Comparison of ENCODE assay signal across 3 cellular contexts in the genomic region with DNA sequence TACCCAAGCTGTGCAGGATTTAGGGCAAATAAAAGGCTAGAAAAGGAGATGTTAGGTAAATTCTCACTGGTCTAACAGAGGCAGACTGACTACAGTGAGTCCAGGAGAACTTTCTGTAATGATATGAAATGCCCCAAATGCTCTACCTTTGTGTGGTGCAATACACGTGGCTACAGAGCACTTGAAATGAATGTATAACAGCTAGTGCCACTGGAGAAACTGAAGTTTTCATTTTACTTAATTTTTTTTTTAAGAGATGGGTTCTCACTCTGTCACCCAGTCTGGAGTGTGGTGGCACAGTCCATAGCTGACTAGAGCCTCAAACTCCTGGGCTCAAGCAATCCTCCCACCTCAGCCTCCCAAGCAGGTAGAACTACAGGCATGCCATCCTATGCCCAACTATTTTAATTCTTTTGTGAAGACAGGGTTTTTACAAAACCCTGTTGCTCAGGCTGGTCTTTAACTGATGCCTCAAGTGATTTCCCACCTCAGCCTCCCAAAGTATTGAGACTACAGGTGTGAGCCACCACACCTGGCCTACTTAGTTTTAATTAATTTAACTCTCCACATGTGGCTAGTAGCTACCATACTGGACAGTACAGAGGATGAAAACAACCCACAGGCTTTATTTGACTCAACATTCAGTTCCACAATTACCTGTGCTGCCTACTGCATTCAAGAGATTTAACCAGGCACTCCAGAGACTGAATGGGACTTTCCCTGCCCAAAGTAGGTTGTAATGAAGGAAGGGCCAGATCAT.
TF ChIP-seq lines count a peak whose summit lies in the region.

No MANE protein-coding gene starts in this region.

TF ChIP-seq in SK-N-SH, 30 proteins besides CTCF, POLR2A, EP300 and RAD21 (continues in another document):
- TF ChIP-seq FOXJ3 (CRISPR knock-in tag; IDR thresholded peaks at IDR 0.05) (no peak), RFX5 (IDR thresholded peaks at IDR 0.05; ENCODE audit: low read length) (no peak), YY1 (IDR thresholded peaks at IDR 0.05; ENCODE audit: low read depth) (no peak), RXRA (IDR thresholded peaks at IDR 0.05; ENCODE audit: borderline replicate concordance, low read depth) (no peak), ELF1 (IDR thresholded peaks at IDR 0.05) (no peak), SIN3A (IDR thresholded peaks at IDR 0.05; ENCODE audit: borderline replicate concordance, low read depth, low read length) (no peak), GABPA (IDR thresholded peaks at IDR 0.05; ENCODE audit: low read depth) (no peak), TEAD4 (IDR thresholded peaks at IDR 0.05; ENCODE audit: borderline replicate concordance, insufficient read depth) (no peak), MEF2A (IDR thresholded peaks at IDR 0.05; ENCODE audit: borderline replicate concordance, low read depth) (no peak), EZH2phosphoT487 (IDR thresholded peaks at IDR 0.05; ENCODE audit: borderline replicate concordance, low read depth) (no peak)
- TF ChIP-seq, protein P1, sequence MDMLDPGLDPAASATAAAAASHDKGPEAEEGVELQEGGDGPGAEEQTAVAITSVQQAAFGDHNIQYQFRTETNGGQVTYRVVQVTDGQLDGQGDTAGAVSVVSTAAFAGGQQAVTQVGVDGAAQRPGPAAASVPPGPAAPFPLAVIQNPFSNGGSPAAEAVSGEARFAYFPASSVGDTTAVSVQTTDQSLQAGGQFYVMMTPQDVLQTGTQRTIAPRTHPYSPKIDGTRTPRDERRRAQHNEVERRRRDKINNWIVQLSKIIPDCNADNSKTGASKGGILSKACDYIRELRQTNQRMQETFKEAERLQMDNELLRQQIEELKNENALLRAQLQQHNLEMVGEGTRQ (IDR thresholded peaks at IDR 0.05; ENCODE audit: borderline replicate concordance, low read depth, low read length) = no peak
- TF ChIP-seq, protein P2, sequence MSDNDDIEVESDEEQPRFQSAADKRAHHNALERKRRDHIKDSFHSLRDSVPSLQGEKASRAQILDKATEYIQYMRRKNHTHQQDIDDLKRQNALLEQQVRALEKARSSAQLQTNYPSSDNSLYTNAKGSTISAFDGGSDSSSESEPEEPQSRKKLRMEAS (IDR thresholded peaks at IDR 0.05; ENCODE audit: low read depth) = no peak
- TF ChIP-seq, protein P3, sequence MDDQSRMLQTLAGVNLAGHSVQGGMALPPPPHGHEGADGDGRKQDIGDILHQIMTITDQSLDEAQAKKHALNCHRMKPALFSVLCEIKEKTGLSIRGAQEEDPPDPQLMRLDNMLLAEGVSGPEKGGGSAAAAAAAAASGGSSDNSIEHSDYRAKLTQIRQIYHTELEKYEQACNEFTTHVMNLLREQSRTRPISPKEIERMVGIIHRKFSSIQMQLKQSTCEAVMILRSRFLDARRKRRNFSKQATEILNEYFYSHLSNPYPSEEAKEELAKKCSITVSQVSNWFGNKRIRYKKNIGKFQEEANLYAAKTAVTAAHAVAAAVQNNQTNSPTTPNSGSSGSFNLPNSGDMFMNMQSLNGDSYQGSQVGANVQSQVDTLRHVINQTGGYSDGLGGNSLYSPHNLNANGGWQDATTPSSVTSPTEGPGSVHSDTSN (IDR thresholded peaks at IDR 0.05) = no peak
- TF ChIP-seq, protein P4, sequence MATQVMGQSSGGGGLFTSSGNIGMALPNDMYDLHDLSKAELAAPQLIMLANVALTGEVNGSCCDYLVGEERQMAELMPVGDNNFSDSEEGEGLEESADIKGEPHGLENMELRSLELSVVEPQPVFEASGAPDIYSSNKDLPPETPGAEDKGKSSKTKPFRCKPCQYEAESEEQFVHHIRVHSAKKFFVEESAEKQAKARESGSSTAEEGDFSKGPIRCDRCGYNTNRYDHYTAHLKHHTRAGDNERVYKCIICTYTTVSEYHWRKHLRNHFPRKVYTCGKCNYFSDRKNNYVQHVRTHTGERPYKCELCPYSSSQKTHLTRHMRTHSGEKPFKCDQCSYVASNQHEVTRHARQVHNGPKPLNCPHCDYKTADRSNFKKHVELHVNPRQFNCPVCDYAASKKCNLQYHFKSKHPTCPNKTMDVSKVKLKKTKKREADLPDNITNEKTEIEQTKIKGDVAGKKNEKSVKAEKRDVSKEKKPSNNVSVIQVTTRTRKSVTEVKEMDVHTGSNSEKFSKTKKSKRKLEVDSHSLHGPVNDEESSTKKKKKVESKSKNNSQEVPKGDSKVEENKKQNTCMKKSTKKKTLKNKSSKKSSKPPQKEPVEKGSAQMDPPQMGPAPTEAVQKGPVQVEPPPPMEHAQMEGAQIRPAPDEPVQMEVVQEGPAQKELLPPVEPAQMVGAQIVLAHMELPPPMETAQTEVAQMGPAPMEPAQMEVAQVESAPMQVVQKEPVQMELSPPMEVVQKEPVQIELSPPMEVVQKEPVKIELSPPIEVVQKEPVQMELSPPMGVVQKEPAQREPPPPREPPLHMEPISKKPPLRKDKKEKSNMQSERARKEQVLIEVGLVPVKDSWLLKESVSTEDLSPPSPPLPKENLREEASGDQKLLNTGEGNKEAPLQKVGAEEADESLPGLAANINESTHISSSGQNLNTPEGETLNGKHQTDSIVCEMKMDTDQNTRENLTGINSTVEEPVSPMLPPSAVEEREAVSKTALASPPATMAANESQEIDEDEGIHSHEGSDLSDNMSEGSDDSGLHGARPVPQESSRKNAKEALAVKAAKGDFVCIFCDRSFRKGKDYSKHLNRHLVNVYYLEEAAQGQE (IDR thresholded peaks at IDR 0.05; ENCODE audit: low read depth, low read length) = no peak

TF ChIP-seq in SK-N-SH treated with all-trans-retinoic acid at 6 μM for 48 hours, 23 proteins besides CTCF, POLR2A, EP300 and RAD21:
- no peak for TF ChIP-seq RARB (CRISPR knock-in tag; IDR thresholded peaks at IDR 0.05)
- no peak for TF ChIP-seq PPARA (CRISPR knock-in tag; IDR thresholded peaks at IDR 0.05; ENCODE audit: borderline replicate concordance)
- TF ChIP-seq, protein P5, sequence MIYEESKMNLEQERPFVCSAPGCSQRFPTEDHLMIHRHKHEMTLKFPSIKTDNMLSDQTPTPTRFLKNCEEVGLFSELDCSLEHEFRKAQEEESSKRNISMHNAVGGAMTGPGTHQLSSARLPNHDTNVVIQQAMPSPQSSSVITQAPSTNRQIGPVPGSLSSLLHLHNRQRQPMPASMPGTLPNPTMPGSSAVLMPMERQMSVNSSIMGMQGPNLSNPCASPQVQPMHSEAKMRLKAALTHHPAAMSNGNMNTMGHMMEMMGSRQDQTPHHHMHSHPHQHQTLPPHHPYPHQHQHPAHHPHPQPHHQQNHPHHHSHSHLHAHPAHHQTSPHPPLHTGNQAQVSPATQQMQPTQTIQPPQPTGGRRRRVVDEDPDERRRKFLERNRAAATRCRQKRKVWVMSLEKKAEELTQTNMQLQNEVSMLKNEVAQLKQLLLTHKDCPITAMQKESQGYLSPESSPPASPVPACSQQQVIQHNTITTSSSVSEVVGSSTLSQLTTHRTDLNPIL (CRISPR knock-in tag; IDR thresholded peaks at IDR 0.05; ENCODE audit: low read depth) = no peak
- no peak for TF ChIP-seq SNAI2 (CRISPR knock-in tag; IDR thresholded peaks at IDR 0.05)

TF ChIP-seq in IMR-90, 13 proteins besides CTCF, POLR2A, EP300 and RAD21:
- TF ChIP-seq NFE2L2 (IDR thresholded peaks at IDR 0.05; ENCODE audit: low read depth, low read length) (no peak), MXI1 (IDR thresholded peaks at IDR 0.05; ENCODE audit: borderline replicate concordance, low read depth, low read length) (no peak), CHD1 (IDR thresholded peaks at IDR 0.05; ENCODE audit: low read depth, low read length) (no peak), BHLHE40 (IDR thresholded peaks at IDR 0.05; ENCODE audit: low read depth, low read length) (no peak), MAZ (IDR thresholded peaks at IDR 0.05; ENCODE audit: borderline replicate concordance, low read depth, low read length) (no peak), CEBPB (IDR thresholded peaks at IDR 0.05; ENCODE audit: low read depth, low read length) (no peak), MAFK (IDR thresholded peaks at IDR 0.05; ENCODE audit: low read depth, low read length) (no peak), RCOR1 (IDR thresholded peaks at IDR 0.05; ENCODE audit: insufficient replicate concordance, low read length) (no peak), RFX5 (IDR thresholded peaks at IDR 0.05; ENCODE audit: low read depth, low read length) (no peak), SMC3 (IDR thresholded peaks at IDR 0.05; ENCODE audit: low read depth, low read length) (no peak), FOS (IDR thresholded peaks at IDR 0.05; ENCODE audit: low read depth, low read length) (no peak)
- TF ChIP-seq, protein P6, sequence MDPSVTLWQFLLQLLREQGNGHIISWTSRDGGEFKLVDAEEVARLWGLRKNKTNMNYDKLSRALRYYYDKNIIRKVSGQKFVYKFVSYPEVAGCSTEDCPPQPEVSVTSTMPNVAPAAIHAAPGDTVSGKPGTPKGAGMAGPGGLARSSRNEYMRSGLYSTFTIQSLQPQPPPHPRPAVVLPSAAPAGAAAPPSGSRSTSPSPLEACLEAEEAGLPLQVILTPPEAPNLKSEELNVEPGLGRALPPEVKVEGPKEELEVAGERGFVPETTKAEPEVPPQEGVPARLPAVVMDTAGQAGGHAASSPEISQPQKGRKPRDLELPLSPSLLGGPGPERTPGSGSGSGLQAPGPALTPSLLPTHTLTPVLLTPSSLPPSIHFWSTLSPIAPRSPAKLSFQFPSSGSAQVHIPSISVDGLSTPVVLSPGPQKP (IDR thresholded peaks at IDR 0.05; ENCODE audit: borderline replicate concordance, low read depth, low read length) = no peak
- TF ChIP-seq, protein P1 (IDR thresholded peaks at IDR 0.05; ENCODE audit: low read depth, low read length) = no peak
TF ChIP-seq in IMR-90: peak in this region for 0.
